In genomic region chr13:79245937-79246574, GRCh38 we compare ENCODE assay signal across 13 cellular contexts.
DNase-seq lines count a peak whose midpoint lies in the region; ATAC-seq lines count a peak whose summit lies in the region.
"Had no signal": no experiment of that assay in that cellular context is flagged by ENCODE, and none has a peak within 500 bp of the region (broad histone marks: within the 10 kb centered on the region; RNA-seq: fewer than 3 reads in every experiment).

No MANE protein-coding gene starts in this region.

- DNase-seq in DMS53 (lab: John Stamatoyannopoulos, UW) = peak; percentile 7
- no peak for DNase-seq in DMS53 treated with DMSO at 0.1 percent for 48 hours (lab: John Stamatoyannopoulos, UW; ENCODE audit: unreplicated experiment)
- peak; percentile 77 for DNase-seq in left kidney (ENCODE audit: low read depth, low spot score)
- no peak for DNase-seq in SIG-M5 treated with dmso at 0.1 percent for 504 hours (lab: John Stamatoyannopoulos, UW; ENCODE audit: unreplicated experiment)
- DNase-seq in LoVo (ENCODE audit: low spot score) = no peak
- no peak for DNase-seq in NCI-H524 treated with DMSO at 0.1 percent for 48 hours (lab: John Stamatoyannopoulos, UW)
- DNase-seq: head of caudate nucleus; small intestine; stimulated activated naive B cell treated with anti-CD40 and anti-IgM and Interleukin-4, amounts not matched to agents 10 μg/mL and 1 μg/mL and 100 μg/mL, for 72 hours had no signal

- ATAC-seq in GM21619 (IDR thresholded peaks at IDR 0.05; ENCODE audit: unreplicated experiment) (peak; percentile 60), HG03565 (IDR thresholded peaks at IDR 0.05; ENCODE audit: unreplicated experiment) (peak; percentile 45)
- ATAC-seq: activated naive CD4-positive, alpha-beta T cell treated with anti-CD3 and anti-CD28 coated beads, Interleukin-2, amount 50 U/mL, for 72 hours; Panc1 had no signal

Comparison
In these comparisons a context has a peak if more than half of its experiments do, and no peak if none do; other contexts are left out.
1. DNase-seq: peak in DMS53 (single experiment) and left kidney (single experiment); none in DMS53 treated with DMSO at 0.1 percent for 48 hours (single experiment), SIG-M5 treated with dmso at 0.1 percent for 504 hours (single experiment), LoVo (single experiment) and NCI-H524 treated with DMSO at 0.1 percent for 48 hours (single experiment).